8 cellular contexts compared by ENCODE assay signal in genomic region chr2:128317898-128318225, GRCh38. TPM values are rescaled to one million over a fixed set of nuclear protein-coding genes. Genes with fewer than 3 reads are reported as not detected.
DNase-seq lines count a peak whose midpoint lies in the region; ATAC-seq and TF ChIP-seq lines count a peak whose summit lies in the region.
"Not testable (repeated sequence)": the region's sequence is repeated elsewhere in the genome, so short reads cannot be mapped to it uniquely, and the experiment has no call there.

No MANE protein-coding gene starts in this region.

- 0 to 1% methylated on average over 19 to 20 of the region's 40 CpGs for WGBS in ectodermal cell, 2 experiments

- not testable (repeated sequence) for H3K27ac ChIP-seq in CD8-positive, alpha-beta memory T cell (ENCODE audit: low read depth, low read length); ectodermal cell (ENCODE audit: insufficient read depth, low read depth, low read length, poor library complexity, severe bottlenecking); iPS-18a (ENCODE audit: low read length)
- peak overlapping the region; percentile 30; the same call in 1 of the 2 replicates for H3K27ac ChIP-seq in HCT116 (ENCODE audit: low read depth, low read length)
- peak overlapping the region; percentile 44; the same call in 1 of the 2 replicates for H3K27ac ChIP-seq in MM.1S (ENCODE audit: low read length)
- H3K27ac ChIP-seq in substantia nigra (ENCODE audit: low read depth, low read length, poor library complexity, severe bottlenecking): peak overlapping the region; percentile 59

- peak overlapping the region; percentile 51 for H3K4me3 ChIP-seq in CD8-positive, alpha-beta memory T cell (ENCODE audit: low read length)
- H3K4me3 ChIP-seq in HCT116 (replicated peaks in 1 of 2; ENCODE audit: low read depth in 1 of 2, low read length in 2 of 2) (peak overlapping the region; percentile 64 to 84), MM.1S (ENCODE audit: low read length) (peak overlapping the region; percentile 83), ectodermal cell (ENCODE audit: insufficient read depth, low read depth, low read length) (peak overlapping the region; percentile 72), iPS-18a (ENCODE audit: low read length) (peak overlapping the region; percentile 73)

- not testable (repeated sequence) for TF ChIP-seq POLR2A in HCT116 (IDR thresholded peaks at IDR 0.05; ENCODE audit: borderline replicate concordance, extremely low read depth, insufficient read depth, insufficient read length)

- H3K27me3 ChIP-seq in CD8-positive, alpha-beta memory T cell (ENCODE audit: insufficient read depth, low read length, poor library complexity, severe bottlenecking); HCT116 (ENCODE audit: insufficient read depth, low read length); MM.1S (replicated peaks; ENCODE audit: insufficient read depth, low read length): not testable (repeated sequence)
- H3K27me3 ChIP-seq in ectodermal cell (ENCODE audit: control insufficient read depth, insufficient read depth, low read length, poor library complexity, severe bottlenecking) (peaks cover 42% of the 10 kb centered on the region), iPS-18a (ENCODE audit: control insufficient read depth, insufficient read depth, low read length) (peaks cover 25% of the 10 kb centered on the region)

- not testable (repeated sequence) for H3K9me3 Mint-ChIP-seq in CD8-positive, alpha-beta memory T cell; activated T-cell treated with anti-CD3 and anti-CD28 coated beads, Interleukin-2, amount 50 U/mL, for 72 hours; nephron progenitor cell

- H3K4me2 ChIP-seq in HCT116 (ENCODE audit: low read length) (peak overlapping the region; percentile 96), MM.1S (ENCODE audit: low read depth, low read length) (peak overlapping the region; percentile 91)

- not testable (repeated sequence) for H3K27me3 Mint-ChIP-seq in CD8-positive, alpha-beta memory T cell
- H3K27me3 Mint-ChIP-seq in activated T-cell treated with anti-CD3 and anti-CD28 coated beads, Interleukin-2, amount 50 U/mL, for 72 hours (ENCODE audit: low read depth): peaks cover 12% of the 10 kb centered on the region
- peaks cover 34% of the 10 kb centered on the region for H3K27me3 Mint-ChIP-seq in nephron progenitor cell (ENCODE audit: low read depth, poor library complexity)

- POLR2A ChIA-PET in CD8-positive, alpha-beta memory T cell (lab: Charles Lee); HCT116 (lab: Charles Lee): not testable (repeated sequence)

- not testable (repeated sequence) for H3K9me2 ChIP-seq in HCT116 (ENCODE audit: insufficient read depth); MM.1S (replicated peaks; ENCODE audit: insufficient read depth, low read length)

- RAD21 ChIA-PET in HCT116 (lab: Charles Lee; ENCODE audit: low non-redundant PET in 1 of 2, low total read pairs in 2 of 2, uncharacterized antibody in 2 of 2, unreplicated experiment in 2 of 2): not testable (repeated sequence)

- DNase-seq in CD8-positive, alpha-beta memory T cell: peak in 1 of 5 donors; percentile 45
- DNase-seq in HCT116 (ENCODE audit: low read depth, low spot score); MM.1S; activated T-cell treated with anti-CD3 and anti-CD28 coated beads, Interleukin-2, amount 50 U/mL, for 72 hours; nephron progenitor cell; substantia nigra (lab: John Stamatoyannopoulos, UW): not testable (repeated sequence)

- peak overlapping the region; percentile 73 for H3K9ac ChIP-seq in HCT116 (ENCODE audit: low read length)
- peak overlapping the region; percentile 80 for H3K9ac ChIP-seq in MM.1S (ENCODE audit: low read length)
- peak overlapping the region; percentile 70 for H3K9ac ChIP-seq in iPS-18a (ENCODE audit: low read length)

- H3K4me1 Mint-ChIP-seq in CD8-positive, alpha-beta memory T cell: peaks cover 37 to 60% (median 37%) of the 10 kb centered on the region in 3 donors
- H3K4me1 Mint-ChIP-seq in activated T-cell treated with anti-CD3 and anti-CD28 coated beads, Interleukin-2, amount 50 U/mL, for 72 hours (ENCODE audit: low read depth): peaks cover 52% of the 10 kb centered on the region
- peaks cover 49% of the 10 kb centered on the region for H3K4me1 Mint-ChIP-seq in nephron progenitor cell

- intact Hi-C loops in HCT116 (cut with micrococcal nuclease): loop anchor here (10.0 kb wide), 1 partner anchor 253 kb away; no protein-coding TSS in a partner anchor

- H3K36me3 Mint-ChIP-seq in CD8-positive, alpha-beta memory T cell; activated T-cell treated with anti-CD3 and anti-CD28 coated beads, Interleukin-2, amount 50 U/mL, for 72 hours (ENCODE audit: insufficient read depth in 2 of 2); nephron progenitor cell (ENCODE audit: low read depth): not testable (repeated sequence)

- not testable (repeated sequence) for TF ChIP-seq RAD21 in HCT116 (IDR thresholded peaks at IDR 0.05; ENCODE audit: low read depth)

- not testable (repeated sequence) for H3K36me3 ChIP-seq in CD8-positive, alpha-beta memory T cell (ENCODE audit: insufficient read depth, low read length); MM.1S (replicated peaks; ENCODE audit: insufficient read depth, low read length); ectodermal cell (ENCODE audit: control insufficient read depth, insufficient read depth, low read length); iPS-18a (ENCODE audit: control insufficient read depth, low read depth, low read length)
- H3K36me3 ChIP-seq in HCT116 (ENCODE audit: control insufficient read depth in 1 of 2, insufficient read depth in 2 of 2, low read length in 2 of 2): peaks cover 0 to 12% of the 10 kb centered on the region in 2 experiments; a peak in 2 of 4 replicates

- TF ChIP-seq CTCF in HCT116 (IDR thresholded peaks at IDR 0.05 in 2 of 3, conservative IDR thresholded peaks at IDR 0.05 in 1 of 3; ENCODE audit: borderline replicate concordance in 1 of 3, insufficient read depth in 1 of 3, low read depth in 2 of 3, low read length in 2 of 3); MM.1S (IDR thresholded peaks at IDR 0.05; ENCODE audit: low read length); nephron progenitor cell (IDR thresholded peaks at IDR 0.05): not testable (repeated sequence)

- CTCF ChIA-PET in CD8-positive, alpha-beta memory T cell (lab: Charles Lee): interaction anchor here (1.0 kb wide), 1 partner anchor 84 kb away, joined by 3 read pairs; no protein-coding TSS in a partner anchor
- CTCF ChIA-PET in HCT116 (lab: Charles Lee): not testable (repeated sequence)

- not testable (repeated sequence) for H2AFZ ChIP-seq in HCT116 (ENCODE audit: low read depth, low read length, poor library complexity, severe bottlenecking)
- 0 out of 2 replicates have a peak overlapping the region, but pooled peaks have one; percentile 19 for H2AFZ ChIP-seq in MM.1S (ENCODE audit: low read length)

- ATAC-seq in HCT116: peak; percentile 2
- ATAC-seq in activated T-cell treated with anti-CD3 and anti-CD28 coated beads, Interleukin-2, amount 50 U/mL, for 72 hours (replicated peaks in 1 of 2): peak in 1 of 2 donors; percentile 4

- H3K79me2 ChIP-seq in HCT116 (ENCODE audit: insufficient read depth, low read length) (peaks cover 50% of the 10 kb centered on the region), MM.1S (ENCODE audit: low read length) (peaks cover 50% of the 10 kb centered on the region)

- H3F3A ChIP-seq in MM.1S (ENCODE audit: insufficient read depth, low read length): not testable (repeated sequence)

- peaks cover 27% of the 10 kb centered on the region for H3K4me1 ChIP-seq in CD8-positive, alpha-beta memory T cell (ENCODE audit: insufficient read depth, low read length)
- H3K4me1 ChIP-seq in HCT116 (ENCODE audit: control insufficient read depth in 1 of 2, insufficient read depth in 2 of 2, low read length in 2 of 2) (peaks cover 15 to 38% of the 10 kb centered on the region in 2 experiments; a peak in 3 of 4 replicates), ectodermal cell (ENCODE audit: control insufficient read depth, insufficient read depth, low read length) (peaks cover 19% of the 10 kb centered on the region), iPS-18a (ENCODE audit: control insufficient read depth, low read depth, low read length) (peaks cover 29% of the 10 kb centered on the region)
- not testable (repeated sequence) for H3K4me1 ChIP-seq in MM.1S (ENCODE audit: low read length)

- peak overlapping the region; percentile 78 to 92 (median 82) for H3K4me3 Mint-ChIP-seq in CD8-positive, alpha-beta memory T cell
- peak overlapping the region; percentile 96 to 98 for H3K4me3 Mint-ChIP-seq in activated T-cell treated with anti-CD3 and anti-CD28 coated beads, Interleukin-2, amount 50 U/mL, for 72 hours
- H3K4me3 Mint-ChIP-seq in nephron progenitor cell: peak overlapping the region; percentile 89

- H3K9me3 ChIP-seq in CD8-positive, alpha-beta memory T cell (ENCODE audit: low read length); HCT116 (ENCODE audit: control insufficient read depth in 1 of 2, insufficient read depth in 1 of 2, low read depth in 1 of 2, low read length in 2 of 2); MM.1S (replicated peaks; ENCODE audit: insufficient read depth, low read length); ectodermal cell (ENCODE audit: control insufficient read depth, low read length); iPS-18a (ENCODE audit: control insufficient read depth, low read depth, low read length): not testable (repeated sequence)

- not testable (repeated sequence) for H4K20me1 ChIP-seq in HCT116 (ENCODE audit: insufficient read depth)
- H4K20me1 ChIP-seq in MM.1S (ENCODE audit: insufficient read depth, low read length): peaks cover 44% of the 10 kb centered on the region

- H3K27ac Mint-ChIP-seq in CD8-positive, alpha-beta memory T cell: peak overlapping the region in 1 of 8 donors; percentile 42
- not testable (repeated sequence) for H3K27ac Mint-ChIP-seq in activated T-cell treated with anti-CD3 and anti-CD28 coated beads, Interleukin-2, amount 50 U/mL, for 72 hours; nephron progenitor cell

- not testable (repeated sequence) for BruUV-seq in HCT116 (replicated peaks; lab: Mats Ljungman, UMichigan)

RNA-seq across cellular contexts. Expression of gene HS6ST1, which starts 0.8 kb away (rescaled TPM):
- total RNA-seq in CD8-positive, alpha-beta memory T cell: 10 to 100 TPM; 18.0 to 18.2 TPM
- polyA plus RNA-seq in CD8-positive, alpha-beta memory T cell: 4.6 TPM
- total RNA-seq in HCT116 (2021; ENCODE audit: unreplicated experiment): 35.0 TPM
- polyA plus RNA-seq in HCT116 (2012): 25.7 and 27.4 TPM in 2 replicates
- 10 to 100 TPM; 10.6 to 11.3 TPM for total RNA-seq in activated T-cell treated with anti-CD3 and anti-CD28 coated beads, Interleukin-2, amount 50 U/mL, for 72 hours
- 43.1 TPM for polyA plus RNA-seq in ectodermal cell (2013, experiment 1 of 4)
- 51.7 TPM for polyA plus RNA-seq in ectodermal cell (2013, experiment 2 of 4)
- polyA plus RNA-seq in ectodermal cell (2013, experiment 3 of 4): 37.5 TPM
- polyA plus RNA-seq in ectodermal cell (2013, experiment 4 of 4): 42.6 TPM
